19 cellular contexts compared by ENCODE assay signal in genomic region chr12:88144546-88145468, GRCh38. TPM values are rescaled to one million over a fixed set of nuclear protein-coding genes. Genes with fewer than 3 reads are reported as not detected.
A peak's percentile ranks its signal among the peaks of the same experiment; 100 is the strongest.
DNase-seq lines count a peak whose midpoint lies in the region; ATAC-seq, FAIRE-seq and TF ChIP-seq lines count a peak whose summit lies in the region.
"Had no signal": no experiment of that assay in that cellular context is flagged by ENCODE, and none has a peak within 500 bp of the region (broad histone marks: within the 10 kb centered on the region; RNA-seq: fewer than 3 reads in every experiment).

No MANE protein-coding gene starts in this region.

- no TSS peak for BruUV-seq in PC-3 (replicated peaks; lab: Mats Ljungman, UMichigan)

- H2AFZ ChIP-seq in PC-3 (ENCODE audit: low read length) = no peak overlapping the region

- no peak overlapping the region for H3K27ac ChIP-seq in PC-3 (ENCODE audit: low read length)
- peak overlapping the region; percentile 16 for H3K27ac ChIP-seq in iPS-20b (ENCODE audit: low read length)
- H3K27ac ChIP-seq: body of pancreas, dorsolateral prefrontal cortex, HL-60, upper lobe of left lung had no signal

- no peak overlapping the region for H3K4me3 ChIP-seq in PC-3 (ENCODE audit: low read length)
- peak overlapping the region; percentile 99 for H3K4me3 ChIP-seq in iPS-20b (ENCODE audit: low read length)
- H3K4me3 ChIP-seq: body of pancreas, upper lobe of left lung had no signal

- TF ChIP-seq CTCF in PC-3 (conservative IDR thresholded peaks at IDR 0.05; ENCODE audit: low read depth, low read length) (no peak), type B pancreatic cell (conservative IDR thresholded peaks at IDR 0.05) (no peak), GM20000 (IDR thresholded peaks at IDR 0.05; ENCODE audit: extremely low read depth, missing control alignments) (no peak)

- CTCF ChIA-PET in PC-3 (lab: Charles Lee) = no interaction called here

- H3K9me3 Mint-ChIP-seq in activated T-cell treated with anti-CD3 and anti-CD28 coated beads, Interleukin-2, amount 50 U/mL, for 72 hours = no peaks in the 10 kb centered on the region
- H3K9me3 Mint-ChIP-seq in type B pancreatic cell = no peaks in the 10 kb centered on the region
- H3K9me3 Mint-ChIP-seq: T-helper 1 cell treated with Interleukin-12 subunit alpha and Interleukin-12 subunit beta and Interleukin-4 antibody, amounts not matched to agents 30 μg/mL and 1 μg/mL, for 36 hours had no signal

- H3K27me3 ChIP-seq in PC-3 (ENCODE audit: low read length) (no peaks in the 10 kb centered on the region), iPS-20b (ENCODE audit: insufficient read depth, low read length) (no peaks in the 10 kb centered on the region)
- H3K27me3 ChIP-seq: body of pancreas, dorsolateral prefrontal cortex, upper lobe of left lung had no signal

- H3K9ac ChIP-seq in PC-3 (ENCODE audit: low read length) = no peak overlapping the region
- H3K9ac ChIP-seq in iPS-20b (ENCODE audit: low read depth, low read length) = peak overlapping the region; percentile 45; the same call in 1 of the 2 replicates

- POLR2A ChIA-PET in PC-3 (lab: Charles Lee; ENCODE audit: unreplicated experiment) = no interaction called here

- intact Hi-C loops in PC-3 (cut with micrococcal nuclease) = no loop called here

- peak overlapping the region; percentile 32 to 95 for H3K4me3 Mint-ChIP-seq in activated T-cell treated with anti-CD3 and anti-CD28 coated beads, Interleukin-2, amount 50 U/mL, for 72 hours
- peak overlapping the region; percentile 92 for H3K4me3 Mint-ChIP-seq in type B pancreatic cell
- H3K4me3 Mint-ChIP-seq: activated CD8-positive, alpha-beta memory T cell treated with anti-CD3 and anti-CD28 coated beads, Interleukin-2, amount 10 ng/mL, durations not matched to agents 7 days and 5 days; T-helper 1 cell treated with Interleukin-12 subunit alpha and Interleukin-12 subunit beta and Interleukin-4 antibody, amounts not matched to agents 30 μg/mL and 1 μg/mL, for 36 hours had no signal

- no peaks in the 10 kb centered on the region for H3K9me2 ChIP-seq in PC-3 (replicated peaks; ENCODE audit: low read length)

- ATAC-seq in activated T-cell treated with anti-CD3 and anti-CD28 coated beads, Interleukin-2, amount 50 U/mL, for 72 hours (replicated peaks in 1 of 2) = no peak
- ATAC-seq in PC-3 = no peak
- ATAC-seq: activated CD8-positive, alpha-beta memory T cell treated with anti-CD3 and anti-CD28 coated beads, Interleukin-2, amount 10 ng/mL, durations not matched to agents 7 days and 5 days; body of pancreas; left lobe of liver had no signal

- DNase-seq in activated T-cell treated with anti-CD3 and anti-CD28 coated beads, Interleukin-2, amount 50 U/mL, for 72 hours = no peak
- no peak for DNase-seq in activated T-cell treated with anti-CD3 and anti-CD28 coated beads, Interleukin-2, amount 50 U/mL, for 48 hours
- DNase-seq in PC-3 = no peak
- no peak for DNase-seq in type B pancreatic cell (ENCODE audit: extremely low spot score, unreplicated experiment)
- DNase-seq in GM12892 (ENCODE audit: insufficient read length) = no peak
- DNase-seq in NCI-H510A (lab: John Stamatoyannopoulos, UW) = no peak
- DNase-seq in GM20000 (ENCODE audit: low spot score) = no peak
- DNase-seq: activated CD8-positive, alpha-beta memory T cell treated with anti-CD3 and anti-CD28 coated beads, Interleukin-2, amount 10 ng/mL, durations not matched to agents 7 days and 5 days; activated naive CD4-positive, alpha-beta T cell treated with anti-CD3 and anti-CD28 coated beads, Interleukin-2, amount 50 U/mL, for 16 hours; body of pancreas; dorsolateral prefrontal cortex; Right ventricle myocardium superior; stimulated activated CD4-positive, alpha-beta T cell treated with anti-CD3 and anti-CD28 coated beads, Interleukin-12 subunit alpha, Interleukin-12 subunit beta, amount 100 ng/mL, for 4 hours; stimulated activated naive CD4-positive, alpha-beta T cell; upper lobe of left lung had no signal

- TF ChIP-seq POLR2A in GM12892 (IDR thresholded peaks at IDR 0.05; ENCODE audit: low read depth, low read length) = no peak

- H3K4me1 ChIP-seq in PC-3 (ENCODE audit: insufficient read depth, low read length) (peaks cover 14% of the 10 kb centered on the region), iPS-20b (ENCODE audit: insufficient read depth, low read length) (peaks cover 32% of the 10 kb centered on the region)

- peaks cover 49% of the 10 kb centered on the region for H3K79me2 ChIP-seq in PC-3 (ENCODE audit: low read length)

- H4K20me1 ChIP-seq in PC-3 (ENCODE audit: low read length) = no peaks in the 10 kb centered on the region

- peaks cover 2 to 7% of the 10 kb centered on the region in 2 donors for H3K36me3 Mint-ChIP-seq in activated T-cell treated with anti-CD3 and anti-CD28 coated beads, Interleukin-2, amount 50 U/mL, for 72 hours (ENCODE audit: insufficient read depth in 2 of 2)
- H3K36me3 Mint-ChIP-seq in type B pancreatic cell = peaks cover 3% of the 10 kb centered on the region

- no peaks in the 10 kb centered on the region for H3K27me3 Mint-ChIP-seq in activated T-cell treated with anti-CD3 and anti-CD28 coated beads, Interleukin-2, amount 50 U/mL, for 72 hours (ENCODE audit: low read depth)
- H3K27me3 Mint-ChIP-seq in type B pancreatic cell = no peaks in the 10 kb centered on the region
- H3K27me3 Mint-ChIP-seq: activated CD8-positive, alpha-beta memory T cell treated with anti-CD3 and anti-CD28 coated beads, Interleukin-2, amount 10 ng/mL, durations not matched to agents 7 days and 5 days had no signal

- H3K4me1 Mint-ChIP-seq in activated T-cell treated with anti-CD3 and anti-CD28 coated beads, Interleukin-2, amount 50 U/mL, for 72 hours (ENCODE audit: low read depth) = peaks cover 41% of the 10 kb centered on the region
- peaks cover 32% of the 10 kb centered on the region for H3K4me1 Mint-ChIP-seq in type B pancreatic cell (ENCODE audit: unreplicated experiment)

- H3K27ac Mint-ChIP-seq in activated T-cell treated with anti-CD3 and anti-CD28 coated beads, Interleukin-2, amount 50 U/mL, for 72 hours = no peak overlapping the region
- peak overlapping the region; percentile 93 for H3K27ac Mint-ChIP-seq in type B pancreatic cell
- H3K27ac Mint-ChIP-seq: activated CD8-positive, alpha-beta memory T cell treated with anti-CD3 and anti-CD28 coated beads, Interleukin-2, amount 10 ng/mL, durations not matched to agents 7 days and 5 days; T-helper 1 cell treated with Interleukin-12 subunit alpha and Interleukin-12 subunit beta and Interleukin-4 antibody, amounts not matched to agents 30 μg/mL and 1 μg/mL, for 36 hours had no signal

- no peaks in the 10 kb centered on the region for H3F3A ChIP-seq in PC-3 (ENCODE audit: low read length, unreplicated experiment)

- H3K9me3 ChIP-seq in PC-3 (ENCODE audit: low read length) (no peaks in the 10 kb centered on the region), iPS-20b (ENCODE audit: insufficient read depth, low read depth, low read length) (no peaks in the 10 kb centered on the region)
- H3K9me3 ChIP-seq: body of pancreas, upper lobe of left lung had no signal

- H3K36me3 ChIP-seq in PC-3 (ENCODE audit: low read depth, low read length) = no peaks in the 10 kb centered on the region
- no peaks in the 10 kb centered on the region for H3K36me3 ChIP-seq in iPS-20b (ENCODE audit: insufficient read depth, low read depth, low read length)
- H3K36me3 ChIP-seq: upper lobe of left lung had no signal

- FAIRE-seq in GM12892 (lab: Jason Lieb, UNC) = no peak

- peak overlapping the region; percentile 88 for H3K4me2 ChIP-seq in PC-3 (ENCODE audit: low read length)

RNA-seq across cellular contexts. Expression of gene TMTC3, which starts 2.7 kb away (rescaled TPM):
- 1 to 10 TPM; 7.3 to 9.8 TPM for total RNA-seq in activated T-cell treated with anti-CD3 and anti-CD28 coated beads, Interleukin-2, amount 50 U/mL, for 72 hours
- total RNA-seq in PC-3 (2014; rRNA removed) (10.0 and 11.4 TPM in 2 replicates), type B pancreatic cell (ENCODE audit: low replicate concordance) (34.1 and 38.5 TPM in 2 replicates)
- 1.5 TPM for polyA plus RNA-seq in GM12892 (2012; ENCODE audit: missing spikeins)

RNA-seq across cellular contexts. Expression of gene CEP290, which starts 2.9 kb away (rescaled TPM):
- total RNA-seq in activated T-cell treated with anti-CD3 and anti-CD28 coated beads, Interleukin-2, amount 50 U/mL, for 72 hours = 10 to 100 TPM; 14.1 to 14.3 TPM
- total RNA-seq in PC-3 (2014; rRNA removed) (9.7 and 16.1 TPM in 2 replicates), type B pancreatic cell (ENCODE audit: low replicate concordance) (8.0 and 28.5 TPM in 2 replicates)
- polyA plus RNA-seq in GM12892 (2012; ENCODE audit: missing spikeins) = 15.0 TPM
